9 cellular contexts compared by ENCODE assay signal in genomic region chr12:130167537-130167936, GRCh38. TPM values are rescaled to one million over a fixed set of nuclear protein-coding genes. Genes with fewer than 3 reads are reported as not detected.
"Had no signal": no experiment of that assay in that cellular context is flagged by ENCODE, and none has a peak within 500 bp of the region (broad histone marks: within the 10 kb centered on the region; RNA-seq: fewer than 3 reads in every experiment).

No MANE protein-coding gene starts in this region.

- DNase-seq: HCEC 1CT, HFFc6, KG1 had no signal

- FAIRE-seq: H1, H54, HTR-8/SVneo had no signal

- H2AFZ ChIP-seq: GM23338 had no signal

- H3K4me2 ChIP-seq: GM23338 had no signal

- ATAC-seq: GM23338 had no signal

- H3K4me3 ChIP-seq: GM23338 had no signal

RNA-seq across cellular contexts. Expression of gene FZD10, which starts 5.3 kb away (rescaled TPM):
- total RNA-seq: HFFc6, HT-29 had no signal
- polyA plus RNA-seq: IgD-negative memory B cell had no signal
